In the genomic region with DNA sequence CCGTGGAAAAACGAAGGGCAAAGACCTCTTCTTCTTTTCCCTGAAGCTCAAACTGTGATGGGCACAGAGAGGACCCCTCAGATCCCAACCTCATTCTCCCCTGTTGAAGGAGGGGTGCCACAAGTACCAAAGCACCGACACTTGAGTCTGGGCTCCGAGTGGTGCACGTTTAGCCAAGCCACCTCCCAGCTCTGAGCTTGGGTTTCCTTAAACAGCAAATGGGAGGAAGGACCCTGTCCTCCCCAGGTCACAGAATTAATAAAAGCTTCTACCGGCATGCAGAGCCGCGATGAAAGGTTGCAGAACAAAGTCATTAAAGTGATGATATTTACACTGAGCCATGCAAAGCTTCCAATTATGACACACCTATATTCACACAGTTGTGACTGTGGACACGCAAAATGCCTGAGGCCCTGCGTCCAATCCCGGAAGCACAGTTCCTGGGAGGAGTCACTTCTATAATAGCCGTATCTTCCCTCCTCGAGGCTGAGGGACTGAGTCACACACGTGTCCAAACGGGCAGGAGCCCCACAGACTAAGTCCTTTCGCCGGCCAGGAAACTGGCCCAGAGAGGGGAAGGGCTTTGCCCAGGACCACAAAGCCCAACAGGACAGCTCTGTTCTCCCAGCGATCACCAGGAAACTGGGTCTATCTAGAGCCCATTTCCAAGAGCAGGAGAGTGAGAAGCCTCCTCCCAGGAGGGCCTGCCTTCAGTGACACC, we compare ENCODE assay signal across 8 cellular contexts. TPM values are rescaled to one million over a fixed set of nuclear protein-coding genes. Genes with fewer than 3 reads are reported as not detected.
A peak's percentile ranks its signal among the peaks of the same experiment; 100 is the strongest.
DNase-seq lines count a peak whose midpoint lies in the region; ATAC-seq, FAIRE-seq and TF ChIP-seq lines count a peak whose summit lies in the region.

No MANE protein-coding gene starts in this region.

- H3K9me3 ChIP-seq in OCI-LY7 (ENCODE audit: low read length) (no peaks in the 10 kb centered on the region), keratinocyte (ENCODE audit: control insufficient read depth, low read depth, low read length) (no peaks in the 10 kb centered on the region), spleen (no peaks in the 10 kb centered on the region)

- no peaks in the 10 kb centered on the region for H3K36me3 ChIP-seq in ACC112 (ENCODE audit: insufficient read depth, low read length)
- H3K36me3 ChIP-seq in GM23338 (ENCODE audit: insufficient read depth) = peaks cover 6% of the 10 kb centered on the region; the same call in 1 of the 2 replicates
- peaks cover 11% of the 10 kb centered on the region; the same call in 1 of the 2 replicates for H3K36me3 ChIP-seq in OCI-LY7 (ENCODE audit: insufficient read depth, low read length)
- H3K36me3 ChIP-seq in bronchial epithelial cell (ENCODE audit: control insufficient read depth, insufficient read depth, low read length) = peaks cover 4% of the 10 kb centered on the region
- H3K36me3 ChIP-seq in keratinocyte (ENCODE audit: control insufficient read depth in 2 of 2, extremely low read depth in 1 of 2, insufficient read depth in 2 of 2, low read length in 2 of 2) = peaks cover 0 to 18% of the 10 kb centered on the region in 2 experiments
- H3K36me3 ChIP-seq in spleen = peaks cover 0 to 7% (median 0%) of the 10 kb centered on the region in 6 donors

- peak overlapping the region; percentile 93 for H3K27ac Mint-ChIP-seq in GM23338

- peaks cover 30% of the 10 kb centered on the region for H3K4me1 ChIP-seq in ACC112 (ENCODE audit: control insufficient read depth, insufficient read depth, low read length, unreplicated experiment)
- H3K4me1 ChIP-seq in GM23338 (ENCODE audit: insufficient read depth) = peaks cover 54% of the 10 kb centered on the region
- H3K4me1 ChIP-seq in OCI-LY7 (ENCODE audit: insufficient read depth, low read length, poor library complexity, severe bottlenecking) = peaks cover 37% of the 10 kb centered on the region
- peaks cover 47% of the 10 kb centered on the region for H3K4me1 ChIP-seq in keratinocyte (ENCODE audit: control insufficient read depth, extremely low read depth, insufficient read depth, low read length)
- peaks cover 29 to 55% (median 50%) of the 10 kb centered on the region in 6 donors for H3K4me1 ChIP-seq in spleen

- peaks cover 29% of the 10 kb centered on the region for H3F3A ChIP-seq in GM23338 (replicated peaks; ENCODE audit: low read depth)

- peaks cover 20% of the 10 kb centered on the region for H3K36me3 Mint-ChIP-seq in GM23338 (ENCODE audit: low read depth)

- CTCF ChIA-PET in OCI-LY7 (lab: Charles Lee; ENCODE audit: unreplicated experiment) = no interaction called here

- H3K79me2 ChIP-seq in ACC112 (ENCODE audit: control insufficient read depth, insufficient read depth, low read length, unreplicated experiment) (peaks cover 38% of the 10 kb centered on the region), GM23338 (replicated peaks; ENCODE audit: insufficient read depth) (peaks cover 73% of the 10 kb centered on the region), OCI-LY7 (ENCODE audit: insufficient read depth, low read depth, low read length) (peaks cover 38% of the 10 kb centered on the region), keratinocyte (ENCODE audit: control insufficient read depth, insufficient read depth, low read length) (peaks cover 38% of the 10 kb centered on the region)

- dilution Hi-C loops in keratinocyte (cut with MboI; ENCODE audit: extremely low pct_ligation_motif_present, low sequenced_read_pairs) = no loop called here

- peaks cover 5% of the 10 kb centered on the region; the same call in 2 of the 3 replicates for H3K9me3 Mint-ChIP-seq in GM23338

- H2AFZ ChIP-seq in ACC112 (ENCODE audit: low read length, unreplicated experiment) (no peak overlapping the region), GM23338 (peak overlapping the region; percentile 66; the same call in 1 of the 2 replicates), OCI-LY7 (ENCODE audit: low read length) (peak overlapping the region; percentile 61; the same call in 1 of the 2 replicates), keratinocyte (ENCODE audit: control insufficient read depth, low read length) (peak overlapping the region; percentile 71)

- FAIRE-seq in bronchial epithelial cell (lab: Jason Lieb, UNC) = peak; percentile 98
- FAIRE-seq in keratinocyte (lab: Jason Lieb, UNC) = peak; percentile 94

- peak overlapping the region; percentile 88 for H3K4me2 ChIP-seq in GM23338
- H3K4me2 ChIP-seq in OCI-LY7 (ENCODE audit: low read length) = peak overlapping the region; percentile 80
- peak overlapping the region; percentile 99 for H3K4me2 ChIP-seq in keratinocyte (ENCODE audit: control insufficient read depth, extremely low read depth, insufficient read depth, low read depth, low read length)

- intact Hi-C loops in OCI-LY7 (cut with micrococcal nuclease; ENCODE audit: unreplicated experiment) = loop anchor here (5.0 kb wide), 3 partner anchors 56 to 116 kb away; a partner anchor contains a TSS
- intact Hi-C loops in spleen (cut with DNase I; ENCODE audit: low total_unique reads) = no loop called here

- H4K20me1 ChIP-seq in GM23338 (replicated peaks; ENCODE audit: insufficient read depth) = peaks cover 32% of the 10 kb centered on the region
- H4K20me1 ChIP-seq in OCI-LY7 (ENCODE audit: insufficient read depth, low read length) = peaks cover 18% of the 10 kb centered on the region; the same call in 1 of the 2 replicates
- H4K20me1 ChIP-seq in keratinocyte (ENCODE audit: control insufficient read depth, extremely low read depth, insufficient read depth, low read length) = peaks cover 14% of the 10 kb centered on the region

- H3K4me3 ChIP-seq in ACC112 (ENCODE audit: low read depth, low read length) (peak overlapping the region; percentile 71), GM23338 (peak overlapping the region; percentile 83), OCI-LY7 (ENCODE audit: low read depth, low read length, poor library complexity, severe bottlenecking) (peak overlapping the region; percentile 72), bronchial epithelial cell (ENCODE audit: low read depth, low read length) (peak overlapping the region; percentile 45), keratinocyte (ENCODE audit: control insufficient read depth in 2 of 3, extremely low read depth in 1 of 3, insufficient read depth in 2 of 3, low read depth in 1 of 3, low read length in 3 of 3) (peak overlapping the region; percentile 32 to 75 (median 58)), spleen (peak overlapping the region in 6 of 8 donors; percentile 2 to 85 (median 40))

- no peak for TF ChIP-seq CTCF in GM23338 (conservative IDR thresholded peaks at IDR 0.05; ENCODE audit: low read depth in 2 of 2)
- no peak for TF ChIP-seq CTCF in OCI-LY7 (conservative IDR thresholded peaks at IDR 0.05; ENCODE audit: low read length)
- no peak for TF ChIP-seq CTCF in bronchial epithelial cell (IDR thresholded peaks at IDR 0.05; ENCODE audit: insufficient read depth, low read length, severe bottlenecking)
- TF ChIP-seq CTCF in keratinocyte (optimal IDR thresholded peaks at IDR 0.05 in 1 of 3, IDR thresholded peaks at IDR 0.05 in 1 of 3, conservative IDR thresholded peaks at IDR 0.05 in 1 of 3; ENCODE audit: extremely low read depth in 1 of 3, insufficient read depth in 2 of 3, low read length in 3 of 3) = no peak
- no peak for TF ChIP-seq CTCF in spleen (IDR thresholded peaks at IDR 0.05 in 8 of 11, conservative IDR thresholded peaks at IDR 0.05 in 3 of 11)

- 23 to 31% (median 29%) methylated on average over 17 to 18 of the region's 18 CpGs for WGBS in spleen, 5 donors

- H3K27me3 ChIP-seq in ACC112 (ENCODE audit: insufficient read depth, low read length) = no peaks in the 10 kb centered on the region
- no peaks in the 10 kb centered on the region for H3K27me3 ChIP-seq in GM23338 (ENCODE audit: insufficient read depth)
- H3K27me3 ChIP-seq in bronchial epithelial cell (ENCODE audit: control insufficient read depth, insufficient read depth, low read length) = no peaks in the 10 kb centered on the region
- no peaks in the 10 kb centered on the region for H3K27me3 ChIP-seq in keratinocyte (ENCODE audit: control insufficient read depth, extremely low read depth, insufficient read depth, low read length)
- peaks cover 0 to 6% (median 0%) of the 10 kb centered on the region in 7 donors for H3K27me3 ChIP-seq in spleen (replicated peaks in 1 of 7)

- no peaks in the 10 kb centered on the region for H3K9me1 ChIP-seq in keratinocyte (ENCODE audit: control insufficient read depth, extremely low read depth, insufficient read depth, low read length)

- peaks cover 59% of the 10 kb centered on the region for H3K4me1 Mint-ChIP-seq in GM23338

- peak overlapping the region; percentile 88 for H3K9ac ChIP-seq in keratinocyte (ENCODE audit: control insufficient read depth, extremely low read depth, insufficient read depth, low read length)

- ATAC-seq in GM23338 = 0 out of 3 replicates have a peak, but pooled peaks have one; percentile 0
- no peak for ATAC-seq in GM19395 (IDR thresholded peaks at IDR 0.05; ENCODE audit: unreplicated experiment)

- BruUV-seq in OCI-LY7 (replicated peaks; lab: Mats Ljungman, UMichigan) = no TSS peak

- peak overlapping the region; percentile 78 for H3K4me3 Mint-ChIP-seq in GM23338

- TF ChIP-seq POLR2A in spleen (IDR thresholded peaks at IDR 0.05) = no peak

- H3K9me2 ChIP-seq in GM23338 (ENCODE audit: insufficient read depth) (no peaks in the 10 kb centered on the region), OCI-LY7 (ENCODE audit: insufficient read depth, low read length) (no peaks in the 10 kb centered on the region)

- DNase-seq in GM23338 (ENCODE audit: low spot score) (no peak), OCI-LY7 (ENCODE audit: low spot score) (no peak), bronchial epithelial cell (ENCODE audit: low read depth) (peak; percentile 99), keratinocyte (ENCODE audit: low read depth, low spot score) (peak; percentile 92), spleen (no peak)
- DNase-seq in central memory CD4-positive, alpha-beta T cell = no peak

- peaks cover 31% of the 10 kb centered on the region for H3K27me3 Mint-ChIP-seq in GM23338 (ENCODE audit: insufficient read depth, low read depth, poor library complexity)

- POLR2A ChIA-PET in OCI-LY7 (lab: Charles Lee) = no interaction called here

- H3K27ac ChIP-seq in ACC112 (ENCODE audit: low read depth, low read length) (peak overlapping the region; percentile 86), GM23338 (ENCODE audit: low read depth) (peak overlapping the region; percentile 99), OCI-LY7 (ENCODE audit: low read depth, low read length, poor library complexity, severe bottlenecking) (peak overlapping the region; percentile 34), keratinocyte (ENCODE audit: control insufficient read depth, insufficient read depth, low read length) (peak overlapping the region; percentile 98), spleen (peak overlapping the region; percentile 63 to 97 (median 92))

RNA-seq across cellular contexts. Expression of a gene that starts 0.9 kb away (rescaled TPM):
- 233 and 259 TPM in 2 replicates for total RNA-seq in GM23338 (2014; rRNA removed; shearing (Covaris generic))
- polyA plus RNA-seq in GM23338 (2016; fragmentation: Nextera tagmentation; extraction: Ambion mirVana) = 180 and 189 TPM in 2 replicates
- 152 and 182 TPM in 2 replicates for total RNA-seq in OCI-LY7 (2014; rRNA removed; shearing (Covaris generic))
- total RNA-seq in OCI-LY7 (2022) = 203 and 211 TPM in 2 replicates
- total RNA-seq in bronchial epithelial cell = 146 and 181 TPM in 2 replicates
- 168 to 229 TPM (median 198 TPM) in 3 replicates for polyA plus RNA-seq in keratinocyte
- polyA plus RNA-seq in keratinocyte (2011; ENCODE audit: low read depth) = 103 TPM
- polyA plus RNA-seq in keratinocyte (2011; cell fraction: cytosol; rRNA removed) = 156 and 222 TPM in 2 replicates
- 405 and 521 TPM in 2 replicates for polyA plus RNA-seq in keratinocyte (2011; cell fraction: nucleus; rRNA removed)
- 138 and 148 TPM in 2 replicates for polyA plus RNA-seq in keratinocyte (2012; ENCODE audit: low replicate concordance)
- 186 to 256 TPM (median 187 TPM) in 3 replicates for polyA minus RNA-seq in keratinocyte
- 182 TPM for polyA minus RNA-seq in keratinocyte (2011; cell fraction: cytosol; rRNA and poly(A)+ RNA removed)
- 122 and 125 TPM in 2 replicates for polyA minus RNA-seq in keratinocyte (2011; cell fraction: nucleus; rRNA and poly(A)+ RNA removed)
- 100 to 1,000 TPM in 5 of 7 donors, 10 to 100 TPM in 2; 59.0 to 157 (median 110) TPM for total RNA-seq in spleen
- 10 to 100 TPM; 32.8 to 73.9 (median 49.0) TPM for polyA plus RNA-seq in spleen

RNA-seq across cellular contexts. Expression of a gene that starts 45.3 kb away (rescaled TPM):
- total RNA-seq in GM23338 (2014; rRNA removed; shearing (Covaris generic)) = 76.5 and 95.1 TPM in 2 replicates
- polyA plus RNA-seq in GM23338 (2016; fragmentation: Nextera tagmentation; extraction: Ambion mirVana) = 40.7 and 42.2 TPM in 2 replicates
- 11.1 and 19.1 TPM in 2 replicates for total RNA-seq in OCI-LY7 (2014; rRNA removed; shearing (Covaris generic))
- 37.8 and 50.2 TPM in 2 replicates for total RNA-seq in OCI-LY7 (2022)
- total RNA-seq in bronchial epithelial cell = 7.1 and 13.3 TPM in 2 replicates
- polyA plus RNA-seq in keratinocyte = 12.8 to 47.3 TPM (median 18.8 TPM) in 3 replicates
- polyA plus RNA-seq in keratinocyte (2011; ENCODE audit: low read depth) = 3.8 TPM
- 25.0 and 37.5 TPM in 2 replicates for polyA plus RNA-seq in keratinocyte (2011; cell fraction: cytosol; rRNA removed)
- polyA plus RNA-seq in keratinocyte (2011; cell fraction: nucleus; rRNA removed) = 52.2 and 66.1 TPM in 2 replicates
- polyA plus RNA-seq in keratinocyte (2012; ENCODE audit: low replicate concordance) = 27.6 and 57.4 TPM in 2 replicates
- polyA minus RNA-seq in keratinocyte = 25.2 to 78.0 TPM (median 29.0 TPM) in 3 replicates
- 72.3 TPM for polyA minus RNA-seq in keratinocyte (2011; cell fraction: cytosol; rRNA and poly(A)+ RNA removed)
- 35.3 and 44.1 TPM in 2 replicates for polyA minus RNA-seq in keratinocyte (2011; cell fraction: nucleus; rRNA and poly(A)+ RNA removed)
- 100 to 1,000 TPM in 1 of 7 donors, 10 to 100 TPM in 6; 37.1 to 105 (median 65.6) TPM for total RNA-seq in spleen
- polyA plus RNA-seq in spleen = 10 to 100 TPM in 1 of 3 donors, 1 to 10 TPM in 2; 5.0 to 18.3 (median 7.9) TPM

Comparison
In these comparisons a context has a peak if more than half of its experiments do, and no peak if none do; other contexts are left out.
1. H3K27ac ChIP-seq: peak in every context shown above with its lines; median percentile 99 in GM23338; 98 in keratinocyte; 92 in spleen; 86 in ACC112; 34 in OCI-LY7.
2. DNase-seq: peak in bronchial epithelial cell (single experiment) and keratinocyte (single experiment); none in GM23338 (single experiment), OCI-LY7 (single experiment), spleen (single experiment) and central memory CD4-positive, alpha-beta T cell (single experiment).
3. Peak in every context shown above with its lines, with median percentiles within 50 percentile points of each other: H3K4me3 ChIP-seq and H3K4me2 ChIP-seq.